17 cellular contexts compared by ENCODE assay signal in the genomic region with DNA sequence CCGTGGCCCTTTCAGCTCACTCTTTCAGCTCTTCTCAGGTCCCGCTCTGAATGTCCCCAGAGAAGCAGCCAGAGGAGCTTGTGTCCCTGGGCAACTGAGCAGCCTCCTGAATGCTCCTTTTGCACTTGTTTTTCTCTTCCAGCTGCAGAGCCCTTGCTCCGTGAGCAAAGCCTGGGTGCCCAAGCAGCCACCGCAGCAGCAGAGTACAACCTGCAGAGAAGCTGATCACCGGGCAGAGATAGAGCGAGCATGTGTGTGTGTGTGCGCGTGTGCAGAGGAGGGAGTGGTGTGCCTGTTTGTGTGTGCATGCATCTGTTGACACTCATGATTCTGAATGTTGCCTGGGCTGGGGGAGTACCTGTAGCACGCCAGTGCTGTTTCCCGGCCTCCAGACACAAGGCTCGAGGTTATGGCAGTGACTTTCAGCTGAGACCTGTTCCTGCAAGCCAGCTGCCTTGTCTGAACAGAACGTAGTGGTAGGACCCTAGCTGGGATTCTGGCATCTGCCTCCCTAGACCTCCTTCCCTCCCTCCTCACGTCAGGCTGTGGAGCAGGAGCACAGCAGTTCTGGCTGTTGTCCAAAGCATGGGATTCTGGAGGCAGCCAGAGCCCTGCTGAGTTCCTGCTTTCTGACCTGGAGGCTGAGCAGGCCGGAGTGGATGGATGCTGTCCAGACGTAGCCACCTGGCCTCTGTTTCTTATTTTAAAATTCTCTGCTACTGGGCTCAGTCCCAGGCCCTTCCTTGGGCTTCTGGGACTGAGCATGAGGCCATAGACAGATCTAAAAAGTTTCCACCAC. TPM values are rescaled to one million over a fixed set of nuclear protein-coding genes. Genes with fewer than 3 reads are reported as not detected.
DNase-seq lines count a peak whose midpoint lies in the region; ATAC-seq, FAIRE-seq and TF ChIP-seq lines count a peak whose summit lies in the region.
"Had no signal": no experiment of that assay in that cellular context is flagged by ENCODE, and none has a peak within 500 bp of the region (broad histone marks: within the 10 kb centered on the region; RNA-seq: fewer than 3 reads in every experiment).

No MANE protein-coding gene starts in this region.

- H3K4me1 ChIP-seq in left lung, result peaks cover 0 to 4% of the 10 kb centered on the region in 2 donors

- peaks cover 0 to 11% of the 10 kb centered on the region in 2 donors for H3K27me3 ChIP-seq in left lung

- no peaks in the 10 kb centered on the region for H3K9me3 ChIP-seq in left lung

- peak; percentile 56 for DNase-seq in Right ventricle myocardium inferior (ENCODE audit: missing footprints)
- no peak for DNase-seq in left ventricle myocardium superior
- DNase-seq in cerebellum (ENCODE audit: low spot score), result peak; percentile 90
- no peak for DNase-seq in urothelium cell line (ENCODE audit: low spot score)
- no peak for DNase-seq in NCI-H2196 (lab: John Stamatoyannopoulos, UW; ENCODE audit: unreplicated experiment)
- DNase-seq in hippocampal formation (lab: John Stamatoyannopoulos, UW), result no peak
- no peak for DNase-seq in left lung
- DNase-seq: activated CD8-positive, alpha-beta memory T cell treated with anti-CD3 and anti-CD28 coated beads for 24 hours; KBM-7; NCI-H510A treated with DMSO at 0.1 percent for 48 hours; stimulated activated naive CD4-positive, alpha-beta T cell; WERI-Rb-1 had no signal

- peak; percentile 9 for FAIRE-seq in urothelium cell line (lab: Jason Lieb, UNC)

- no peak overlapping the region for H3K27ac ChIP-seq in left lung
- H3K27ac ChIP-seq: epithelial cell of prostate, HL-60, WERI-Rb-1 had no signal

- peaks cover 0 to 65% of the 10 kb centered on the region in 2 donors for H3K36me3 ChIP-seq in left lung

- intact Hi-C loops in Right ventricle myocardium inferior (cut with DNase I) (no loop called here), left ventricle myocardium superior (cut with micrococcal nuclease) (no loop called here), left lung (cut with DNase I) (no loop called here)

- H3K4me3 ChIP-seq in left lung, result no peak overlapping the region

- ATAC-seq in Right ventricle myocardium inferior, result no peak
- no peak for ATAC-seq in left ventricle myocardium superior
- ATAC-seq in left lung, result no peak
- ATAC-seq: activated T-helper 17 cell treated with anti-CD3 and anti-CD28 coated beads, Interleukin-2, amount 50 U/mL, for 72 hours had no signal

- no peak for TF ChIP-seq CTCF in left lung (IDR thresholded peaks at IDR 0.05)

TF ChIP-seq in PFSK-1, 5 proteins besides CTCF, POLR2A, EP300 and RAD21:
- TF ChIP-seq POLR2AphosphoS5 (IDR thresholded peaks at IDR 0.05; ENCODE audit: low read depth, low read length) (no peak), FOXP2 (optimal IDR thresholded peaks at IDR 0.05; ENCODE audit: borderline replicate concordance, extremely low read depth, extremely low read length, insufficient read depth) (no peak), REST (IDR thresholded peaks at IDR 0.05; ENCODE audit: insufficient read depth in 1 of 2, low read depth in 2 of 2, low read length in 2 of 2) (peak; percentile 49 to 71; a peak in 3 of 4 replicates)

RNA-seq across cellular contexts. Expression of gene MAPK8IP1, which starts 4.5 kb away (rescaled TPM):
- total RNA-seq in Right ventricle myocardium inferior, result 5.9 TPM
- 4.4 TPM for total RNA-seq in left ventricle myocardium superior
- polyA plus RNA-seq in PFSK-1 (2012; ENCODE audit: insufficient read length, low read depth), result 28.1 TPM
- 48.7 TPM for total RNA-seq in cerebellum
- 1 to 10 TPM; 6.9 to 8.7 TPM for total RNA-seq in left lung

RNA-seq across cellular contexts. Expression of gene FREY1, which starts 26.1 kb away (rescaled TPM):
- not detected for total RNA-seq in Right ventricle myocardium inferior
- total RNA-seq in left ventricle myocardium superior, result 0.52 TPM
- polyA plus RNA-seq in PFSK-1 (2012; ENCODE audit: insufficient read length, low read depth), result not detected
- total RNA-seq in cerebellum, result 2.5 TPM
- under 1 TPM; 0.35 to 0.89 TPM for total RNA-seq in left lung

RNA-seq across cellular contexts. Expression of gene CRY2, which starts 33.7 kb away (rescaled TPM):
- total RNA-seq in Right ventricle myocardium inferior, result 69.8 TPM
- 90.1 TPM for total RNA-seq in left ventricle myocardium superior
- polyA plus RNA-seq in PFSK-1 (2012; ENCODE audit: insufficient read length, low read depth), result 10.9 TPM
- 32.5 TPM for total RNA-seq in cerebellum
- total RNA-seq in left lung, result 10 to 100 TPM; 32.7 to 42.3 TPM

RNA-seq across cellular contexts. Expression of gene PEX16, which starts 36.7 kb away (rescaled TPM):
- total RNA-seq in Right ventricle myocardium inferior (10.4 TPM), left ventricle myocardium superior (8.6 TPM), cerebellum (18.4 TPM), left lung (10 to 100 TPM; 19.6 to 23.4 TPM)
- 56.0 TPM for polyA plus RNA-seq in PFSK-1 (2012; ENCODE audit: insufficient read length, low read depth)

RNA-seq across cellular contexts. Expression of gene LARGE2, which starts 41.5 kb away (rescaled TPM):
- not detected for total RNA-seq in Right ventricle myocardium inferior
- total RNA-seq in left ventricle myocardium superior, result not detected
- 1.9 TPM for polyA plus RNA-seq in PFSK-1 (2012; ENCODE audit: insufficient read length, low read depth)
- total RNA-seq in cerebellum, result not detected
- 10 to 100 TPM in 1 of 2 donors, 1 to 10 TPM in 1; 7.5 to 12.7 TPM for total RNA-seq in left lung
- total RNA-seq: neural crest cell had no signal

Comparison
In these comparisons a context has a peak if more than half of its experiments do, and no peak if none do; other contexts are left out.
1. DNase-seq: peak in Right ventricle myocardium inferior (single experiment) and cerebellum (single experiment); none in left ventricle myocardium superior (single experiment), urothelium cell line (single experiment), NCI-H2196 (single experiment), hippocampal formation (0 of 2) and left lung (0 of 2).